ENCODE assay signal across 21 cellular contexts in the genomic region with DNA sequence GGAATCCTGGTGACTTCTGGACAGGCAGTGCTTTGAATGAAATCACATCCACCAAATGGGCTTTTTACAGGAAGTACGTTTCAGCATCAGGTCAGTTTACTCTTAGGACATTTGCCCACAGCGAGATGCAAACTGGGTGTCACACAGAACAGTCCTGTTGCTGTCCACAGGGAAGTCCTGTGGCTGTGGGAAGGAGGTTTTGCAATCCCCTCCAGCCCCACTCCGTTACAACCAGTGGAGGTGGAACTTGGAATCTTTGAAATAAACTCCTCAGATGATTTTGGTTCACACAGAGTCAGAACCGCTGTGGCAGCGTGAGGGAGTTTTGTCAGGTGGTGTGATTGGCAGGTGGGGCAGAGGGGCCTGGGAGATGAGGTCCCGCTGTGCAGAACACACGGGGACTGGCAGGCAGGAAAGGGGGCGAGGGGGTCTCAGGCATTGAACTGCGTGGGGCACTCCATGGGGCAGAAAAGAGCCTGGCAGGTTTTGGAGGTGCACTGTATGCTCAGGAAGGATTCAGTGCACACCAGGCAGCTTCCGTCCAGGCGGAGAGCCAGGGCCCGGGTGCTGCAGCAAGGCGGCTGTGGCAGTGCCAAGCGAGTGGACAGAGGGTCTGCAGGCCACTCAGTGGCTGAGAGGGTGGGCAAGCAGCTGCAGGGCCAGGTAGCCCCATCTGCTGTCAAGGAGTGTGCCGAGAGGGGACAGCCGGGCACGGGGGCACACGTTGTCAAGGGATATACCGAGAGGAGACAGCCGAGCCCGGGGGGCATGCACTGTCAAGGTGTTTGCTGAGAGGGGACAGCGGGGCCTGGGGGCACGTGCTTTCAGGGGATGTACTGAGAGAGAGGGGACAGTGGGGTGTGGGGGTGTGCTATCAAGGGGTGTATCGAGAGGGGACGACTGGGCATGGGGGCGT.
DNase-seq lines count a peak whose midpoint lies in the region; ATAC-seq and TF ChIP-seq lines count a peak whose summit lies in the region.
"Had no signal": no experiment of that assay in that cellular context is flagged by ENCODE, and none has a peak within 500 bp of the region (broad histone marks: within the 10 kb centered on the region; RNA-seq: fewer than 3 reads in every experiment).

No MANE protein-coding gene starts in this region.

- H3K36me3 ChIP-seq in GM23338 (ENCODE audit: insufficient read depth), result no peaks in the 10 kb centered on the region
- no peaks in the 10 kb centered on the region for H3K36me3 ChIP-seq in hepatocyte (replicated peaks; ENCODE audit: insufficient read depth, low read depth)
- H3K36me3 ChIP-seq in SK-N-SH (replicated peaks in 1 of 2; ENCODE audit: control insufficient read depth in 1 of 2, insufficient read depth in 2 of 2, low read length in 1 of 2), result no peaks in the 10 kb centered on the region
- H3K36me3 ChIP-seq: adrenal gland, breast epithelium had no signal

- intact Hi-C loops in Right ventricle myocardium inferior (cut with DNase I), result no loop called here
- intact Hi-C loops in left ventricle myocardium superior (cut with micrococcal nuclease), result no loop called here

- no peaks in the 10 kb centered on the region for H3K27me3 ChIP-seq in GM23338 (ENCODE audit: insufficient read depth)
- no peaks in the 10 kb centered on the region for H3K27me3 ChIP-seq in hepatocyte
- H3K27me3 ChIP-seq in SK-N-SH (ENCODE audit: insufficient read depth), result no peaks in the 10 kb centered on the region
- H3K27me3 ChIP-seq: adrenal gland, breast epithelium, testis had no signal

- DNase-seq in Right ventricle myocardium inferior (ENCODE audit: missing footprints) (no peak), left ventricle myocardium superior (no peak), GM23338 (ENCODE audit: low spot score) (no peak), hepatocyte (ENCODE audit: low spot score) (peak; percentile 3), SK-N-SH (no peak), NCI-H1694 (lab: John Stamatoyannopoulos, UW) (no peak)
- no peak for DNase-seq in stimulated activated effector memory CD8-positive, alpha-beta T cell treated with anti-CD3 and anti-CD28 coated beads, Interleukin-12 subunit alpha, Interleukin-12 subunit beta, amount 100 ng/mL, for 72 hours (ENCODE audit: low spot score in 2 of 2)
- DNase-seq: ACHN; activated CD4-positive, alpha-beta T cell treated with anti-CD3 and anti-CD28 coated beads for 48 hours; activated effector memory CD4-positive, alpha-beta T cell treated with anti-CD3 and anti-CD28 coated beads, Interleukin-2, amount 50 U/mL, for 16 hours; C1 segment of cervical spinal cord; cortex of kidney; DMS 273 treated with DMSO at 0.1 percent for 48 hours; kidney glomerular epithelial cell; NCI-H1048; NCI-H187 treated with DMSO at 0.1 percent for 48 hours; testis had no signal

- H3K9me3 Mint-ChIP-seq in GM23338, result no peaks in the 10 kb centered on the region
- no peaks in the 10 kb centered on the region for H3K9me3 Mint-ChIP-seq in stimulated activated effector memory CD8-positive, alpha-beta T cell treated with anti-CD3 and anti-CD28 coated beads, Interleukin-12 subunit alpha, Interleukin-12 subunit beta, amount 100 ng/mL, for 72 hours
- H3K9me3 Mint-ChIP-seq: memory B cell had no signal

- TF ChIP-seq CTCF in GM23338 (conservative IDR thresholded peaks at IDR 0.05; ENCODE audit: low read depth in 2 of 2) (no peak), hepatocyte (IDR thresholded peaks at IDR 0.05; ENCODE audit: poor library complexity) (no peak), SK-N-SH (IDR thresholded peaks at IDR 0.05) (no peak)

- H3K27ac Mint-ChIP-seq in GM23338, result 0 out of 2 replicates have a peak overlapping the region, but pooled peaks have one; percentile 14
- H3K27ac Mint-ChIP-seq in stimulated activated effector memory CD8-positive, alpha-beta T cell treated with anti-CD3 and anti-CD28 coated beads, Interleukin-12 subunit alpha, Interleukin-12 subunit beta, amount 100 ng/mL, for 72 hours, result peak overlapping the region; percentile 86
- H3K27ac Mint-ChIP-seq: memory B cell had no signal

- ATAC-seq in Right ventricle myocardium inferior, result peak; percentile 9
- no peak for ATAC-seq in left ventricle myocardium superior
- no peak for ATAC-seq in GM23338
- no peak for ATAC-seq in stimulated activated effector memory CD8-positive, alpha-beta T cell treated with anti-CD3 and anti-CD28 coated beads, Interleukin-12 subunit alpha, Interleukin-12 subunit beta, amount 100 ng/mL, for 72 hours
- no peak for ATAC-seq in GM19463 (IDR thresholded peaks at IDR 0.05; ENCODE audit: unreplicated experiment)

- no peaks in the 10 kb centered on the region for H3K36me3 Mint-ChIP-seq in GM23338 (ENCODE audit: low read depth)
- H3K36me3 Mint-ChIP-seq in stimulated activated effector memory CD8-positive, alpha-beta T cell treated with anti-CD3 and anti-CD28 coated beads, Interleukin-12 subunit alpha, Interleukin-12 subunit beta, amount 100 ng/mL, for 72 hours, result no peaks in the 10 kb centered on the region
- H3K36me3 Mint-ChIP-seq: memory B cell had no signal

- H3F3A ChIP-seq in GM23338 (replicated peaks; ENCODE audit: low read depth) (no peaks in the 10 kb centered on the region), SK-N-SH (replicated peaks; ENCODE audit: insufficient read depth) (no peaks in the 10 kb centered on the region)

- 88% methylated on average over 22 of the region's 26 CpGs for WGBS in hepatocyte (ENCODE audit: low lambda C conversion rate, missing lambda C conversion rate)
- WGBS in SK-N-SH (ENCODE audit: low lambda C conversion rate), result 68% methylated on average over 21 of the region's 26 CpGs

- H3K79me2 ChIP-seq in GM23338 (replicated peaks; ENCODE audit: insufficient read depth), result no peaks in the 10 kb centered on the region
- no peaks in the 10 kb centered on the region for H3K79me2 ChIP-seq in hepatocyte
- no peaks in the 10 kb centered on the region for H3K79me2 ChIP-seq in SK-N-SH (ENCODE audit: insufficient read depth)

- H3K27ac ChIP-seq in GM23338 (ENCODE audit: low read depth), result no peak overlapping the region
- no peak overlapping the region for H3K27ac ChIP-seq in hepatocyte
- no peak overlapping the region for H3K27ac ChIP-seq in SK-N-SH (ENCODE audit: low read depth in 2 of 2, low read length in 1 of 2)
- H3K27ac ChIP-seq: adrenal gland, breast epithelium, testis had no signal

- TF ChIP-seq RAD21 in SK-N-SH (IDR thresholded peaks at IDR 0.05; ENCODE audit: low read length), result no peak

- H3K9me2 ChIP-seq in GM23338 (ENCODE audit: insufficient read depth) (no peaks in the 10 kb centered on the region; the same call in 1 of the 2 replicates), hepatocyte (replicated peaks; ENCODE audit: insufficient read depth) (no peaks in the 10 kb centered on the region), SK-N-SH (no peaks in the 10 kb centered on the region)

- no peak overlapping the region for H3K4me3 Mint-ChIP-seq in GM23338
- no peak overlapping the region for H3K4me3 Mint-ChIP-seq in stimulated activated effector memory CD8-positive, alpha-beta T cell treated with anti-CD3 and anti-CD28 coated beads, Interleukin-12 subunit alpha, Interleukin-12 subunit beta, amount 100 ng/mL, for 72 hours
- H3K4me3 Mint-ChIP-seq: memory B cell had no signal

- peaks cover 11% of the 10 kb centered on the region for H3K27me3 Mint-ChIP-seq in GM23338 (ENCODE audit: insufficient read depth, low read depth, poor library complexity)

- H3K9ac ChIP-seq in SK-N-SH, result no peak overlapping the region

- H3K4me1 ChIP-seq in GM23338 (ENCODE audit: insufficient read depth), result peaks cover 3% of the 10 kb centered on the region; the same call in 1 of the 2 replicates
- H3K4me1 ChIP-seq in hepatocyte (ENCODE audit: insufficient read depth), result peaks cover 6% of the 10 kb centered on the region
- H3K4me1 ChIP-seq in SK-N-SH (ENCODE audit: control insufficient read depth in 1 of 2, insufficient read depth in 2 of 2, low read depth in 1 of 2, low read length in 1 of 2), result peaks cover 0 to 20% of the 10 kb centered on the region in 2 experiments; a peak in 2 of 4 replicates
- H3K4me1 ChIP-seq: breast epithelium, testis had no signal

- CTCF ChIA-PET in SK-N-SH (lab: Yijun Ruan, JAX), result no interaction called here

- no peaks in the 10 kb centered on the region for H3K9me3 ChIP-seq in hepatocyte (ENCODE audit: low read depth)
- H3K9me3 ChIP-seq in SK-N-SH, result no peaks in the 10 kb centered on the region
- H3K9me3 ChIP-seq: adrenal gland, breast epithelium, testis had no signal

- H2AFZ ChIP-seq in GM23338, result no peak overlapping the region
- no peak overlapping the region for H2AFZ ChIP-seq in hepatocyte
- no peak overlapping the region for H2AFZ ChIP-seq in SK-N-SH (ENCODE audit: low read depth)

- no peaks in the 10 kb centered on the region; the same call in 1 of the 2 replicates for H4K20me1 ChIP-seq in GM23338 (replicated peaks; ENCODE audit: insufficient read depth)
- H4K20me1 ChIP-seq in hepatocyte (ENCODE audit: insufficient read depth, poor library complexity, severe bottlenecking), result no peaks in the 10 kb centered on the region
- H4K20me1 ChIP-seq in SK-N-SH (ENCODE audit: insufficient read depth), result no peaks in the 10 kb centered on the region

- H3K4me1 Mint-ChIP-seq in GM23338, result peaks cover 23% of the 10 kb centered on the region
- H3K4me1 Mint-ChIP-seq in stimulated activated effector memory CD8-positive, alpha-beta T cell treated with anti-CD3 and anti-CD28 coated beads, Interleukin-12 subunit alpha, Interleukin-12 subunit beta, amount 100 ng/mL, for 72 hours, result peaks cover 4% of the 10 kb centered on the region

- H3K4me3 ChIP-seq in GM23338 (no peak overlapping the region), hepatocyte (no peak overlapping the region), SK-N-SH (ENCODE audit: low read depth in 2 of 2, low read length in 1 of 2) (no peak overlapping the region)
- H3K4me3 ChIP-seq: adrenal gland, breast epithelium, testis had no signal

- POLR2A ChIA-PET in SK-N-SH (lab: Yijun Ruan, JAX), result no interaction called here

- no peak for TF ChIP-seq EP300 in SK-N-SH (IDR thresholded peaks at IDR 0.05; ENCODE audit: borderline replicate concordance in 1 of 2, low read depth in 1 of 2, low read length in 1 of 2)

- H3K4me2 ChIP-seq in GM23338, result no peak overlapping the region
- no peak overlapping the region for H3K4me2 ChIP-seq in hepatocyte
- H3K4me2 ChIP-seq in SK-N-SH, result no peak overlapping the region

TF ChIP-seq in GM23338, 12 proteins besides CTCF, POLR2A, EP300 and RAD21 (continues in another document):
- TF ChIP-seq NANOG (IDR thresholded peaks at IDR 0.05; ENCODE audit: borderline replicate concordance) (no peak), ZNF331 (CRISPR knock-in tag; IDR thresholded peaks at IDR 0.05; ENCODE audit: low read depth) (no peak)

TF ChIP-seq in SK-N-SH, 30 proteins besides CTCF, POLR2A, EP300 and RAD21 (continues in another document):
- TF ChIP-seq JUND (IDR thresholded peaks at IDR 0.05) (no peak), EZH2phosphoT487 (IDR thresholded peaks at IDR 0.05; ENCODE audit: borderline replicate concordance, low read depth) (no peak), RXRA (IDR thresholded peaks at IDR 0.05; ENCODE audit: borderline replicate concordance, low read depth) (no peak), GABPA (IDR thresholded peaks at IDR 0.05; ENCODE audit: low read depth) (no peak), NRF1 (IDR thresholded peaks at IDR 0.05; ENCODE audit: low read depth, low read length) (no peak), POLR2AphosphoS5 (IDR thresholded peaks at IDR 0.05; ENCODE audit: low read depth, low read length) (no peak)
